In the genomic region with DNA sequence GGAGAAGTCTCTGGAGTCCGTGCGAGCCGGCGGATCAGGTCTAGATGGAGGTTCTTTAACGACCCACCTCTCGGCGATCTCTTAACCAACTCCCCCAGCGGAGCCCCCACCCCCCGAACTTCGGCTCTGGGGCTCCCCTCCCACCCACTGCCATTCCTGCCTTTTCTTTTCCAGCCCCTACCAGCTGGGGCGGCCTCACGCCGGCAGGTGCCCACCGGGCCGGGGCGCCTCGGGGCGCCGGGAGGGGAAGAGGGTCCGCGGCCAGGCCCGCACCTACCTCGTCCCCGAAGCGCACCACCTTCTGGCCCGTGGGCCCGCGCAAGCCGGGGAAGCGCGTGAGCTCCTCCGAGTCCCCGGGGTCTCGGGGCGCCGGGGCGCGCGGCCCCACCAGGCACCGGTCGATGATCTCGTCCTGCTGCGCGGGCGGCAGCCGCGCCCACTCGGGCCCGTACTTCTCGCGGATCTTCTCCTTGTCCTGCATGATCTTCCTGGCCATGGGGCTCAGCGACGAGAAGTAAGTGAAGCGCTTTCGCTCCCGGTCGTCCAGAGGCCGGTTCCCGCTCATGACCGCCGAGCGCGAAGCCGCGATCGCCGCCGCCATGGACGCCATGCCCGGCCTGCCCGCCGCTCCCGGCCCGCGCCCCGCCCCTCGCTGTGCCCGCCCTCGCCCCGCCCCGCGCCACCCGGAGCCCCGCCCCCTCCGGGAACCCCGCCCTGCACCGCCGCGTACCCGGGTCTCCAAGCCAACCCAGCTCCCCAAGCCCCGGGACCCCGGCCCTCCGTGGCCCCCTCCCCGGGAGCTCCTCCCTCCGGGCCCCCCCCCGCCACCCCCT, we compare ENCODE assay signal across 8 cellular contexts. TPM values are rescaled to one million over a fixed set of nuclear protein-coding genes. Genes with fewer than 3 reads are reported as not detected.
DNase-seq lines count a peak whose midpoint lies in the region; ATAC-seq and TF ChIP-seq lines count a peak whose summit lies in the region.

A gene with protein sequence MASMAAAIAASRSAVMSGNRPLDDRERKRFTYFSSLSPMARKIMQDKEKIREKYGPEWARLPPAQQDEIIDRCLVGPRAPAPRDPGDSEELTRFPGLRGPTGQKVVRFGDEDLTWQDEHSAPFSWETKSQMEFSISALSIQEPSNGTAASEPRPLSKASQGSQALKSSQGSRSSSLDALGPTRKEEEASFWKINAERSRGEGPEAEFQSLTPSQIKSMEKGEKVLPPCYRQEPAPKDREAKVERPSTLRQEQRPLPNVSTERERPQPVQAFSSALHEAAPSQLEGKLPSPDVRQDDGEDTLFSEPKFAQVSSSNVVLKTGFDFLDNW (minus strand): TSS at position 619 of the 833 bp plus-strand sequence. CDS start 9 bp downstream, at position 610.

- no peaks in the 10 kb centered on the region for H3K9me2 ChIP-seq in PC-9 (ENCODE audit: insufficient read depth)

- H3K4me3 ChIP-seq in BLaER1 treated with 17β-estradiol and CSF1 and Interleukin-3, amounts not matched to agents 10 nM and 100 nM, result peak within 1 kb of the TSS; percentile 79 to 97 (median 92)
- H3K4me3 ChIP-seq in PC-9, result peak within 1 kb of the TSS; percentile 78
- peak within 1 kb of the TSS; percentile 81 for H3K4me3 ChIP-seq in fibroblast of villous mesenchyme (ENCODE audit: low read depth, low read length)
- H3K4me3 ChIP-seq in neural progenitor cell, result peak within 1 kb of the TSS; percentile 83
- peak within 1 kb of the TSS; percentile 87 to 94 for H3K4me3 ChIP-seq in stomach smooth muscle (ENCODE audit: low read length in 2 of 2)

- POLR2A ChIA-PET in PC-9 (lab: Charles Lee; ENCODE audit: unreplicated experiment), result interaction anchor here (0.6 to 0.7 kb wide), 3 partner anchors 49 to 759 kb away, joined by 3 to 6 read pairs (median 3); no protein-coding TSS in a partner anchor

- ATAC-seq in HG03439 (IDR thresholded peaks at IDR 0.05; ENCODE audit: unreplicated experiment), result peak; percentile 81

- peak within 1 kb of the TSS; percentile 96 for H3K4me3 Mint-ChIP-seq in neural progenitor cell

- peak within 1 kb of the TSS; percentile 80 to 92 (median 86) for H3K9ac ChIP-seq in BLaER1 treated with 17β-estradiol and CSF1 and Interleukin-3, amounts not matched to agents 10 nM and 100 nM
- H3K9ac ChIP-seq in neural progenitor cell (peak within 1 kb of the TSS; percentile 71), stomach smooth muscle (ENCODE audit: low read length in 2 of 2) (peak within 1 kb of the TSS; percentile 83 to 88)

- H3K79me2 ChIP-seq in PC-9 (ENCODE audit: low read depth) (peaks cover 15% of the 10 kb centered on the region), neural progenitor cell (ENCODE audit: low read depth) (peaks cover 50% of the 10 kb centered on the region)

- H3K27ac Mint-ChIP-seq in neural progenitor cell, result peak within 1 kb of the TSS; percentile 98

- no TSS peak for BruUV-seq in PC-9 (replicated peaks; lab: Mats Ljungman, UMichigan)

- no peaks in the 10 kb centered on the region for H3K9me3 Mint-ChIP-seq in neural progenitor cell

- H3K36me3 ChIP-seq in BLaER1 treated with 17β-estradiol and CSF1 and Interleukin-3, amounts not matched to agents 10 nM and 100 nM, result no peaks in the 10 kb centered on the region
- no peaks in the 10 kb centered on the region for H3K36me3 ChIP-seq in PC-9 (ENCODE audit: low read depth)
- H3K36me3 ChIP-seq in neural progenitor cell, result no peaks in the 10 kb centered on the region
- no peaks in the 10 kb centered on the region for H3K36me3 ChIP-seq in stomach smooth muscle (ENCODE audit: control insufficient read depth in 2 of 2, insufficient read depth in 2 of 2, low read length in 2 of 2)

- CTCF ChIA-PET in PC-9 (lab: Charles Lee), result interaction anchor here (0.6 kb wide), 1 partner anchor 111 kb away, joined by 3 read pairs; a partner anchor contains a TSS

- H3K27me3 ChIP-seq in BLaER1 treated with 17β-estradiol and CSF1 and Interleukin-3, amounts not matched to agents 10 nM and 100 nM, result peaks cover 5 to 21% (median 9%) of the 10 kb centered on the region in 11 experiments; a peak in 17 of 22 replicates
- H3K27me3 ChIP-seq in PC-9 (ENCODE audit: insufficient read depth, low read depth) (no peaks in the 10 kb centered on the region), neural progenitor cell (no peaks in the 10 kb centered on the region), stomach smooth muscle (ENCODE audit: control insufficient read depth in 1 of 2, insufficient read depth in 2 of 2, low read length in 2 of 2) (no peaks in the 10 kb centered on the region)

- H3K27ac ChIP-seq in BLaER1 treated with 17β-estradiol and CSF1 and Interleukin-3, amounts not matched to agents 10 nM and 100 nM, result peak within 1 kb of the TSS; percentile 63 to 79 (median 71)
- H3K27ac ChIP-seq in PC-9, result peak within 1 kb of the TSS; percentile 61
- peak within 1 kb of the TSS; percentile 91 for H3K27ac ChIP-seq in neural progenitor cell
- peak within 1 kb of the TSS; percentile 76 for H3K27ac ChIP-seq in stomach smooth muscle (ENCODE audit: low read length)

- intact Hi-C loops in PC-9 (cut with micrococcal nuclease; ENCODE audit: unreplicated experiment), result loop anchor here (2.0 to 10.0 kb wide), 3 partner anchors 111 to 347 kb away; a partner anchor contains a TSS

- no peaks in the 10 kb centered on the region for H3K9me3 ChIP-seq in BLaER1 treated with 17β-estradiol and CSF1 and Interleukin-3, amounts not matched to agents 10 nM and 100 nM (replicated peaks in 1 of 11)
- H3K9me3 ChIP-seq in PC-9 (ENCODE audit: insufficient read depth, low read depth) (no peaks in the 10 kb centered on the region), neural progenitor cell (ENCODE audit: low read depth) (no peaks in the 10 kb centered on the region), stomach smooth muscle (ENCODE audit: control insufficient read depth in 2 of 2, low read length in 2 of 2) (no peaks in the 10 kb centered on the region)

- H2AFZ ChIP-seq in PC-9 (peak within 1 kb of the TSS; percentile 96), neural progenitor cell (replicated peaks) (peak within 1 kb of the TSS; percentile 98)

- DNase-seq in GM19240 (ENCODE audit: insufficient read length, low spot score), result peak; percentile 66
- DNase-seq in PC-9, result peak in 1 of 2 experiments; percentile 75
- peak; percentile 70 for DNase-seq in activated T-helper 9 cell treated with anti-CD3 and anti-CD28 coated beads, Interleukin-2, amount 50 U/mL, for 16 hours (ENCODE audit: low read depth)
- no peak for DNase-seq in fibroblast of villous mesenchyme (ENCODE audit: low read depth)
- DNase-seq in neural progenitor cell (ENCODE audit: low spot score), result peak; percentile 87

- H3F3A ChIP-seq in PC-9 (ENCODE audit: insufficient read depth, low read depth), result peaks cover 10% of the 10 kb centered on the region
- peaks cover 10% of the 10 kb centered on the region for H3F3A ChIP-seq in neural progenitor cell (ENCODE audit: low read depth)

- H3K36me3 Mint-ChIP-seq in neural progenitor cell, result peaks cover 4% of the 10 kb centered on the region

- H3K4me1 ChIP-seq in BLaER1 treated with 17β-estradiol and CSF1 and Interleukin-3, amounts not matched to agents 10 nM and 100 nM, result peaks cover 17 to 42% (median 35%) of the 10 kb centered on the region in 10 experiments
- H3K4me1 ChIP-seq in PC-9 (replicated peaks; ENCODE audit: insufficient read depth) (peaks cover 37% of the 10 kb centered on the region), neural progenitor cell (peaks cover 40% of the 10 kb centered on the region), stomach smooth muscle (ENCODE audit: control insufficient read depth, insufficient read depth, low read length) (peaks cover 45% of the 10 kb centered on the region)

- no peaks in the 10 kb centered on the region for H3K27me3 Mint-ChIP-seq in neural progenitor cell (ENCODE audit: insufficient read depth, low read depth)

- TF ChIP-seq CTCF in PC-9 (conservative IDR thresholded peaks at IDR 0.05) (no peak; the same call in 1 of the 2 replicates), fibroblast of villous mesenchyme (IDR thresholded peaks at IDR 0.05; ENCODE audit: insufficient read depth, low read depth, low read length) (no peak), neural progenitor cell (IDR thresholded peaks at IDR 0.05) (no peak)

- peak within 1 kb of the TSS; percentile 84 to 95 (median 93) for H3K4me2 ChIP-seq in BLaER1 treated with 17β-estradiol and CSF1 and Interleukin-3, amounts not matched to agents 10 nM and 100 nM
- H3K4me2 ChIP-seq in PC-9 (peak within 1 kb of the TSS; percentile 93), neural progenitor cell (peak within 1 kb of the TSS; percentile 98)

- H4K20me1 ChIP-seq in BLaER1 treated with 17β-estradiol and CSF1 and Interleukin-3, amounts not matched to agents 10 nM and 100 nM, result peaks cover 0 to 30% (median 0%) of the 10 kb centered on the region in 11 experiments; a peak in 3 of 22 replicates
- no peaks in the 10 kb centered on the region for H4K20me1 ChIP-seq in PC-9 (ENCODE audit: insufficient read depth)
- peaks cover 27% of the 10 kb centered on the region for H4K20me1 ChIP-seq in neural progenitor cell (ENCODE audit: low read depth)

- peaks cover 49% of the 10 kb centered on the region for H3K4me1 Mint-ChIP-seq in neural progenitor cell

RNA-seq across cellular contexts. Expression of the gene that starts here (rescaled TPM):
- total RNA-seq in PC-9 (2021) (20.5 and 24.5 TPM in 2 replicates), fibroblast of villous mesenchyme (239 and 399 TPM in 2 replicates), neural progenitor cell (ENCODE audit: low replicate concordance) (48.5 and 66.7 TPM in 2 replicates)
